Comparison of ENCODE assay signal across 14 cellular contexts in genomic region chr2:217065695-217066405, GRCh38.
DNase-seq lines count a peak whose midpoint lies in the region; ATAC-seq, FAIRE-seq and TF ChIP-seq lines count a peak whose summit lies in the region.
"Had no signal": no experiment of that assay in that cellular context is flagged by ENCODE, and none has a peak within 500 bp of the region (broad histone marks: within the 10 kb centered on the region; RNA-seq: fewer than 3 reads in every experiment).

No MANE protein-coding gene starts in this region.

- no peak overlapping the region for H3K27ac ChIP-seq in neural progenitor cell

- peaks cover 20% of the 10 kb centered on the region for H3F3A ChIP-seq in neural progenitor cell (ENCODE audit: low read depth)

- H3K79me2 ChIP-seq in neural progenitor cell (ENCODE audit: low read depth) = no peaks in the 10 kb centered on the region

- H3K27ac Mint-ChIP-seq in neural progenitor cell = peak overlapping the region; percentile 40
- no peak overlapping the region for H3K27ac Mint-ChIP-seq in mesothelial cell of epicardium
- H3K27ac Mint-ChIP-seq: immature natural killer cell had no signal

- peaks cover 32% of the 10 kb centered on the region for H3K4me1 ChIP-seq in neural progenitor cell

- H3K36me3 Mint-ChIP-seq in neural progenitor cell (no peaks in the 10 kb centered on the region), mesothelial cell of epicardium (peaks cover 4% of the 10 kb centered on the region)
- H3K36me3 Mint-ChIP-seq: immature natural killer cell had no signal

- H3K9ac ChIP-seq in neural progenitor cell = no peak overlapping the region

- no peaks in the 10 kb centered on the region for H4K20me1 ChIP-seq in neural progenitor cell (ENCODE audit: low read depth)

- no peak overlapping the region for H3K4me2 ChIP-seq in neural progenitor cell

- H3K9me3 Mint-ChIP-seq in neural progenitor cell = peaks cover 7% of the 10 kb centered on the region
- H3K9me3 Mint-ChIP-seq in mesothelial cell of epicardium = peaks cover 12% of the 10 kb centered on the region
- H3K9me3 Mint-ChIP-seq: immature natural killer cell had no signal

- no peak overlapping the region for H3K4me3 ChIP-seq in neural progenitor cell

- H3K27me3 Mint-ChIP-seq in neural progenitor cell (ENCODE audit: insufficient read depth, low read depth) (peaks cover 7% of the 10 kb centered on the region), mesothelial cell of epicardium (ENCODE audit: low read depth) (no peaks in the 10 kb centered on the region)

- no peak overlapping the region for H2AFZ ChIP-seq in neural progenitor cell (replicated peaks)

- peak; percentile 99 for FAIRE-seq in endometrium (lab: Jason Lieb, UNC)

- no peaks in the 10 kb centered on the region for H3K9me3 ChIP-seq in neural progenitor cell (ENCODE audit: low read depth)

- TF ChIP-seq CTCF in neural progenitor cell (IDR thresholded peaks at IDR 0.05) (no peak), mesothelial cell of epicardium (IDR thresholded peaks at IDR 0.05; ENCODE audit: unreplicated experiment) (no peak)

- H3K27me3 ChIP-seq in neural progenitor cell = no peaks in the 10 kb centered on the region

- H3K4me1 Mint-ChIP-seq in neural progenitor cell (peaks cover 25% of the 10 kb centered on the region), mesothelial cell of epicardium (peaks cover 21% of the 10 kb centered on the region)
- H3K4me1 Mint-ChIP-seq: immature natural killer cell had no signal

- no peak for ATAC-seq in HG03175 (IDR thresholded peaks at IDR 0.05; ENCODE audit: unreplicated experiment)
- ATAC-seq: activated T-cell treated with anti-CD3 and anti-CD28 coated beads, Interleukin-2, amount 50 U/mL, for 4 hours had no signal

- H3K36me3 ChIP-seq in neural progenitor cell = no peaks in the 10 kb centered on the region

- H3K4me3 Mint-ChIP-seq in neural progenitor cell (no peak overlapping the region), mesothelial cell of epicardium (no peak overlapping the region)
- H3K4me3 Mint-ChIP-seq: activated T-cell treated with anti-CD3 and anti-CD28 coated beads, Interleukin-2, amount 50 U/mL, for 4 hours; immature natural killer cell had no signal

- DNase-seq in EH (ENCODE audit: low read depth) (peak; percentile 97), NCI-H460 (ENCODE audit: extremely low read depth, low read depth) (peak; percentile 13), neural progenitor cell (ENCODE audit: low spot score) (no peak), mesothelial cell of epicardium (ENCODE audit: low spot score in 2 of 2, unreplicated experiment in 2 of 2) (no peak)
- no peak for DNase-seq in activated CD4-positive, alpha-beta T cell treated with anti-CD3 and anti-CD28 coated beads, Interleukin-2, amount 50 U/mL, for 1 hour
- no peak for DNase-seq in stimulated activated CD4-positive, alpha-beta T cell treated with anti-CD3 and anti-CD28 coated beads, Interleukin-15, amount 100 ng/mL, for 24 hours
- DNase-seq: activated T-cell treated with anti-CD3 and anti-CD28 coated beads, Interleukin-2, amount 50 U/mL, for 4 hours; Calu3; cerebellar nuclear complex; immature natural killer cell; NCI-H1436; stimulated activated CD4-positive, alpha-beta T cell treated with anti-CD3 and anti-CD28 coated beads, Interleukin-4, amount 100 ng/mL, for 24 hours had no signal

Comparison
In these comparisons a context has a peak if more than half of its experiments do, and no peak if none do; other contexts are left out.
1. DNase-seq: peak in EH (single experiment) and NCI-H460 (single experiment); none in neural progenitor cell (single experiment), activated CD4-positive, alpha-beta T cell treated with anti-CD3 and anti-CD28 coated beads, Interleukin-2, amount 50 U/mL, for 1 hour (single experiment), mesothelial cell of epicardium (0 of 2) and stimulated activated CD4-positive, alpha-beta T cell treated with anti-CD3 and anti-CD28 coated beads, Interleukin-15, amount 100 ng/mL, for 24 hours (single experiment).